In genomic region chr13:33547035-33547434, GRCh38 we compare ENCODE assay signal across 27 cellular contexts.
DNase-seq lines count a peak whose midpoint lies in the region; ATAC-seq and TF ChIP-seq lines count a peak whose summit lies in the region.
"Had no signal": no experiment of that assay in that cellular context is flagged by ENCODE, and none has a peak within 500 bp of the region (broad histone marks: within the 10 kb centered on the region; RNA-seq: fewer than 3 reads in every experiment).

No MANE protein-coding gene starts in this region.

- peaks cover 15% of the 10 kb centered on the region for H3K4me1 ChIP-seq in GM23248 (ENCODE audit: insufficient read depth)

- no peak overlapping the region for H3K27ac ChIP-seq in GM23248
- H3K27ac ChIP-seq: adrenal gland, BLaER1, KMS-11, RWPE1, testis had no signal

- no peak overlapping the region for H3K9ac ChIP-seq in GM23248
- H3K9ac ChIP-seq: BLaER1, KMS-11 had no signal

- no peaks in the 10 kb centered on the region for H3K9me2 ChIP-seq in GM23248 (ENCODE audit: insufficient read depth)

- H3K4me1 Mint-ChIP-seq in activated CD4-positive, alpha-beta T cell treated with anti-CD3 and anti-CD28 coated beads for 36 hours = peaks cover 31% of the 10 kb centered on the region

- no peaks in the 10 kb centered on the region for H3K9me3 ChIP-seq in GM23248 (ENCODE audit: low read depth)
- H3K9me3 ChIP-seq: adrenal gland, BLaER1, testis had no signal

- in situ Hi-C loops in KBM-7 (cut with MboI; ENCODE audit: low pct_unique_long_range_greater_than_20kb, low sequenced_read_pairs) (no loop called here), GM23248 (cut with MboI) (loop anchor here (10.0 to 25.0 kb wide), 2 partner anchors 168 to 960 kb away; partner anchors contain the start of gene PDS5B)

- no peaks in the 10 kb centered on the region for H3K79me2 ChIP-seq in GM23248 (ENCODE audit: insufficient read depth)

- peak overlapping the region; percentile 47 for H3K27ac Mint-ChIP-seq in activated CD4-positive, alpha-beta T cell treated with anti-CD3 and anti-CD28 coated beads for 36 hours
- H3K27ac Mint-ChIP-seq: stimulated activated naive B cell treated with anti-CD40 and anti-IgM and Interleukin-4, amounts not matched to agents 10 μg/mL and 1 μg/mL and 100 μg/mL, for 72 hours; T-helper 1 cell treated with Interleukin-12 subunit alpha and Interleukin-12 subunit beta and Interleukin-4 antibody, amounts not matched to agents 30 μg/mL and 1 μg/mL, for 36 hours had no signal

- peaks cover 18% of the 10 kb centered on the region for H3F3A ChIP-seq in GM23248 (ENCODE audit: insufficient read depth)

- H3K4me3 ChIP-seq in fibroblast of the aortic adventitia (ENCODE audit: low read depth, low read length) (no peak overlapping the region), GM23248 (no peak overlapping the region)
- H3K4me3 ChIP-seq: adrenal gland, BLaER1, testis had no signal

- intact Hi-C loops in activated CD4-positive, alpha-beta T cell treated with anti-CD3 and anti-CD28 coated beads for 36 hours (cut with DNase I, micrococcal nuclease) = loop anchor here in 1 of 2 experiments (10.0 kb wide), 1 partner anchor 512 kb away; no protein-coding TSS in a partner anchor
- intact Hi-C loops in left colon (cut with DNase I, micrococcal nuclease) = loop anchor here in 1 of 2 donors (5.0 to 10.0 kb wide), 3 partner anchors 175 to 952 kb away; no protein-coding TSS in a partner anchor

- no peaks in the 10 kb centered on the region for H3K27me3 Mint-ChIP-seq in activated CD4-positive, alpha-beta T cell treated with anti-CD3 and anti-CD28 coated beads for 36 hours
- H3K27me3 Mint-ChIP-seq: naive thymus-derived CD8-positive, alpha-beta T cell; stimulated activated naive B cell treated with anti-CD40 and anti-IgM and Interleukin-4, amounts not matched to agents 10 μg/mL and 1 μg/mL and 100 μg/mL, for 72 hours had no signal

- no peak overlapping the region for H2AFZ ChIP-seq in GM23248

- no peak for ATAC-seq in activated CD4-positive, alpha-beta T cell treated with anti-CD3 and anti-CD28 coated beads for 36 hours
- no peak for ATAC-seq in left colon
- ATAC-seq: left ventricle myocardium superior; naive thymus-derived CD8-positive, alpha-beta T cell; stimulated activated naive B cell treated with anti-CD40 and anti-IgM and Interleukin-4, amounts not matched to agents 10 μg/mL and 1 μg/mL and 100 μg/mL, for 72 hours had no signal

- POLR2A ChIA-PET in activated CD4-positive, alpha-beta T cell treated with anti-CD3 and anti-CD28 coated beads for 36 hours (lab: Charles Lee) = no interaction called here

- H3K4me2 ChIP-seq in GM23248 (ENCODE audit: unreplicated experiment) = no peak overlapping the region
- H3K4me2 ChIP-seq: BLaER1, KMS-11 had no signal

- 2 to 4% methylated on average over 1 of the region's 1 CpG for WGBS in GM23248 (ENCODE audit: low coverage in 1 of 2, low lambda C conversion rate in 2 of 2, missing lambda C conversion rate in 2 of 2), 2 experiments

- no peaks in the 10 kb centered on the region for H4K20me1 ChIP-seq in GM23248 (ENCODE audit: insufficient read depth)
- H4K20me1 ChIP-seq: BLaER1 had no signal

- CTCF ChIA-PET in activated CD4-positive, alpha-beta T cell treated with anti-CD3 and anti-CD28 coated beads for 36 hours (lab: Charles Lee) = interaction anchor here (1.3 kb wide), 1 partner anchor 40 kb away, joined by 3 read pairs; no protein-coding TSS in a partner anchor

- no peaks in the 10 kb centered on the region for H3K36me3 ChIP-seq in GM23248 (ENCODE audit: low read depth)
- H3K36me3 ChIP-seq: adrenal gland, BLaER1 had no signal

- no peaks in the 10 kb centered on the region for H3K27me3 ChIP-seq in GM23248 (replicated peaks; ENCODE audit: insufficient read depth)
- H3K27me3 ChIP-seq: adrenal gland, BLaER1, testis had no signal

- no peak for DNase-seq in activated CD4-positive, alpha-beta T cell treated with anti-CD3 and anti-CD28 coated beads for 36 hours
- DNase-seq in activated CD4-positive, alpha-beta T cell treated with anti-CD3 and anti-CD28 coated beads, Interleukin-2, amount 50 U/mL, for 48 hours = no peak
- DNase-seq in NCI-H1048 (lab: John Stamatoyannopoulos, UW) (peak; percentile 51), RPMI7951 (ENCODE audit: low read depth) (peak; percentile 9), fibroblast of the aortic adventitia (ENCODE audit: low read depth) (peak; percentile 11), KBM-7 (no peak), GM23248 (no peak), left colon (no peak)
- DNase-seq: activated CD4-positive, CD25-positive, alpha-beta regulatory T cell treated with anti-CD3 and anti-CD28 coated beads, Interleukin-2, amount 50 U/mL, for 72 hours; adrenal gland; cerebellar nuclear complex; DMS79 treated with DMSO at 0.1 percent for 48 hours; GF-D8; islet precursor cell; left ventricle myocardium superior; MV-4-11; naive thymus-derived CD8-positive, alpha-beta T cell; NCI-H187 treated with DMSO at 0.1 percent for 48 hours; NCI-H446; stimulated activated CD4-positive, alpha-beta T cell treated with anti-CD3 and anti-CD28 coated beads, Interleukin-15, amount 100 ng/mL, for 24 hours; stimulated activated naive B cell treated with anti-CD40 and anti-IgM and Interleukin-4, amounts not matched to agents 10 μg/mL and 1 μg/mL and 100 μg/mL, for 72 hours; testis had no signal

- H3K4me3 Mint-ChIP-seq in activated CD4-positive, alpha-beta T cell treated with anti-CD3 and anti-CD28 coated beads for 36 hours = no peak overlapping the region
- H3K4me3 Mint-ChIP-seq: naive thymus-derived CD8-positive, alpha-beta T cell; stimulated activated naive B cell treated with anti-CD40 and anti-IgM and Interleukin-4, amounts not matched to agents 10 μg/mL and 1 μg/mL and 100 μg/mL, for 72 hours; T-helper 1 cell treated with Interleukin-12 subunit alpha and Interleukin-12 subunit beta and Interleukin-4 antibody, amounts not matched to agents 30 μg/mL and 1 μg/mL, for 36 hours had no signal

- no peak for TF ChIP-seq CTCF in fibroblast of the aortic adventitia (IDR thresholded peaks at IDR 0.05; ENCODE audit: insufficient read depth, low read length)

- H3K36me3 Mint-ChIP-seq in activated CD4-positive, alpha-beta T cell treated with anti-CD3 and anti-CD28 coated beads for 36 hours (ENCODE audit: low read depth) = peaks cover 7% of the 10 kb centered on the region
- H3K36me3 Mint-ChIP-seq: brain; naive thymus-derived CD8-positive, alpha-beta T cell; stimulated activated naive B cell treated with anti-CD40 and anti-IgM and Interleukin-4, amounts not matched to agents 10 μg/mL and 1 μg/mL and 100 μg/mL, for 72 hours had no signal

- H3K9me3 Mint-ChIP-seq in activated CD4-positive, alpha-beta T cell treated with anti-CD3 and anti-CD28 coated beads for 36 hours (ENCODE audit: low read depth) = peaks cover 4% of the 10 kb centered on the region
- H3K9me3 Mint-ChIP-seq: brain; stimulated activated naive B cell treated with anti-CD40 and anti-IgM and Interleukin-4, amounts not matched to agents 10 μg/mL and 1 μg/mL and 100 μg/mL, for 72 hours had no signal

Comparison
In these comparisons a context has a peak if more than half of its experiments do, and no peak if none do; other contexts are left out.
1. DNase-seq: peak in NCI-H1048 (single experiment), RPMI7951 (single experiment) and fibroblast of the aortic adventitia (single experiment); none in activated CD4-positive, alpha-beta T cell treated with anti-CD3 and anti-CD28 coated beads for 36 hours (single experiment), activated CD4-positive, alpha-beta T cell treated with anti-CD3 and anti-CD28 coated beads, Interleukin-2, amount 50 U/mL, for 48 hours (0 of 2), KBM-7 (single experiment), GM23248 (single experiment) and left colon (0 of 2).